1 cellular context compared by ENCODE assay signal in genomic region chr4:8188085-8188484, GRCh38.
TF ChIP-seq lines count a peak whose summit lies in the region.

No MANE protein-coding gene starts in this region.

TF ChIP-seq in SK-N-SH, 30 proteins besides CTCF, POLR2A, EP300 and RAD21 (continued from another document):
- no peak for TF ChIP-seq SMC3 (IDR thresholded peaks at IDR 0.05; ENCODE audit: low read depth, low read length)
- no peak for TF ChIP-seq USF2 (IDR thresholded peaks at IDR 0.05; ENCODE audit: borderline replicate concordance, low read depth, low read length)
